ENCODE assay signal across 24 cellular contexts in the genomic region with DNA sequence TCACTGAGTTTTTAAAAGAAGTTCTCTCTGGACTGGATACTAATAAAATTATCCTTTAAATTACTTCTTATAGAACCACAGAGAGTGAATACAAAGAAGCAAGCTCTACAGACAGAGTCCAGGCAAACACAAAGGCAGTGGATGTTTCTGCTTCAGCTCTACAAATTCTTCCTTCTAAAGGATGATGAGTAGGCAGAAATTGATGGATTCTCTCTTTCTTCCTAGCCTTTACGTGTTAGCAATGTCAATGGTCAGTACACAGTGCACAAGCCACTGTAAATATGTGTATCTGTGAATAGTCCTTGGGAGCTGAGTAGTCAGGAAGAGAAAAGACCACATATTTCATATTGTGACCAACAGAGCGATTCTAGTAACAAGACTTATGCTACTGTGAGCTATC.
DNase-seq lines count a peak whose midpoint lies in the region; ATAC-seq, FAIRE-seq and TF ChIP-seq lines count a peak whose summit lies in the region.
"Had no signal": no experiment of that assay in that cellular context is flagged by ENCODE, and none has a peak within 500 bp of the region (broad histone marks: within the 10 kb centered on the region; RNA-seq: fewer than 3 reads in every experiment).

No MANE protein-coding gene starts in this region.

- TF ChIP-seq POLR2A in HepG2 (IDR thresholded peaks at IDR 0.05; ENCODE audit: insufficient read depth in 1 of 2, low read depth in 2 of 2, low read length in 2 of 2) (no peak), right lobe of liver (IDR thresholded peaks at IDR 0.05) (no peak), K562 (conservative IDR thresholded peaks at IDR 0.05) (no peak)

- H3K36me3 ChIP-seq in HepG2 (replicated peaks in 1 of 2; ENCODE audit: control insufficient read depth in 1 of 2, insufficient read depth in 2 of 2, low read length in 2 of 2) (no peaks in the 10 kb centered on the region), right lobe of liver (no peaks in the 10 kb centered on the region), K562 (ENCODE audit: control insufficient read depth, insufficient read depth, low read length) (no peaks in the 10 kb centered on the region), psoas muscle (ENCODE audit: insufficient read depth in 1 of 2, low read depth in 1 of 2) (no peaks in the 10 kb centered on the region)
- H3K36me3 ChIP-seq: BLaER1 treated with 17β-estradiol and CSF1 and Interleukin-3, amounts not matched to agents 10 nM and 100 nM had no signal

- H3K9ac ChIP-seq in HepG2 (ENCODE audit: insufficient read depth, low read depth, low read length) (no peak overlapping the region), K562 (ENCODE audit: insufficient read depth in 1 of 2, low read depth in 2 of 2, low read length in 2 of 2) (no peak overlapping the region)
- H3K9ac ChIP-seq: BLaER1 treated with 17β-estradiol and CSF1 and Interleukin-3, amounts not matched to agents 10 nM and 100 nM had no signal

- no peaks in the 10 kb centered on the region for H3K27me3 Mint-ChIP-seq in neural crest cell (ENCODE audit: low read depth)
- H3K27me3 Mint-ChIP-seq: B cell, IgD-negative memory B cell had no signal

- BruUV-seq in HepG2 (replicated peaks; lab: Mats Ljungman, UMichigan) (no TSS peak), K562 (replicated peaks; lab: Mats Ljungman, UMichigan) (no TSS peak)

- H3K27ac ChIP-seq in HepG2 (ENCODE audit: extremely low read length, insufficient read depth, low read length) (no peak overlapping the region), right lobe of liver (no peak overlapping the region), K562 (ENCODE audit: extremely low read depth, low read depth, low read length) (peak overlapping the region; percentile 12; the same call in 1 of the 3 replicates), psoas muscle (no peak overlapping the region)
- H3K27ac ChIP-seq: BLaER1 treated with 17β-estradiol and CSF1 and Interleukin-3, amounts not matched to agents 10 nM and 100 nM had no signal

- TF ChIP-seq CTCF in HepG2 (CRISPR knock-in tag; IDR thresholded peaks at IDR 0.05) (no peak), right lobe of liver (IDR thresholded peaks at IDR 0.05) (no peak), K562 (IDR thresholded peaks at IDR 0.05 in 2 of 3, conservative IDR thresholded peaks at IDR 0.05 in 1 of 3; ENCODE audit: insufficient read depth in 2 of 3, low read depth in 1 of 3, low read length in 3 of 3) (no peak), neural crest cell (conservative IDR thresholded peaks at IDR 0.05) (no peak), psoas muscle (IDR thresholded peaks at IDR 0.05) (no peak)

- H3K36me3 Mint-ChIP-seq in neural crest cell (ENCODE audit: low read depth) = no peaks in the 10 kb centered on the region
- H3K36me3 Mint-ChIP-seq: CD8-positive, alpha-beta memory T cell; IgD-negative memory B cell had no signal

- H3K27me3 ChIP-seq in HepG2 (ENCODE audit: control insufficient read depth in 1 of 2, insufficient read depth in 2 of 2, low read length in 2 of 2) (no peaks in the 10 kb centered on the region), right lobe of liver (no peaks in the 10 kb centered on the region), K562 (ENCODE audit: control insufficient read depth in 2 of 2, insufficient read depth in 2 of 2, low read length in 2 of 2) (no peaks in the 10 kb centered on the region), psoas muscle (ENCODE audit: insufficient read depth in 3 of 3, low read length in 2 of 3) (no peaks in the 10 kb centered on the region)
- H3K27me3 ChIP-seq: BLaER1 treated with 17β-estradiol and CSF1 and Interleukin-3, amounts not matched to agents 10 nM and 100 nM had no signal

- H3K27ac Mint-ChIP-seq in neural crest cell (ENCODE audit: unreplicated experiment) = peak overlapping the region; percentile 57
- H3K27ac Mint-ChIP-seq: B cell; CD8-positive, alpha-beta memory T cell; IgD-negative memory B cell had no signal

- H3K4me1 ChIP-seq in HepG2 (ENCODE audit: insufficient read depth, low read length) (no peaks in the 10 kb centered on the region), right lobe of liver (no peaks in the 10 kb centered on the region), K562 (replicated peaks in 1 of 2; ENCODE audit: control insufficient read depth in 2 of 2, insufficient read depth in 2 of 2, low read length in 2 of 2) (no peaks in the 10 kb centered on the region; a peak in 1 of 5 replicates), psoas muscle (no peaks in the 10 kb centered on the region)
- H3K4me1 ChIP-seq: BLaER1 treated with 17β-estradiol and CSF1 and Interleukin-3, amounts not matched to agents 10 nM and 100 nM had no signal

- intact Hi-C loops in HepG2 (cut with micrococcal nuclease; ENCODE audit: unreplicated experiment) (no loop called here), right lobe of liver (cut with DNase I) (no loop called here), K562 (cut with micrococcal nuclease) (no loop called here), psoas muscle (cut with DNase I) (no loop called here)

- no peak overlapping the region for H3K4me3 Mint-ChIP-seq in neural crest cell
- H3K4me3 Mint-ChIP-seq: B cell; CD8-positive, alpha-beta memory T cell; GM23338; IgD-negative memory B cell had no signal

- ATAC-seq in HepG2 = no peak
- no peak for ATAC-seq in right lobe of liver
- ATAC-seq in K562 = no peak
- no peak for ATAC-seq in psoas muscle

- no peak overlapping the region for H3K4me2 ChIP-seq in HepG2 (ENCODE audit: low read depth, low read length)
- H3K4me2 ChIP-seq in K562 (ENCODE audit: insufficient read depth, low read length) = no peak overlapping the region
- H3K4me2 ChIP-seq: BLaER1 treated with 17β-estradiol and CSF1 and Interleukin-3, amounts not matched to agents 10 nM and 100 nM; GM23338 had no signal

- no peaks in the 10 kb centered on the region for H3K79me2 ChIP-seq in HepG2 (ENCODE audit: insufficient read depth, low read length)
- H3K79me2 ChIP-seq in K562 (ENCODE audit: control insufficient read depth, insufficient read depth, low read length) = no peaks in the 10 kb centered on the region

- TF ChIP-seq EP300 in HepG2 (IDR thresholded peaks at IDR 0.05; ENCODE audit: low read depth in 2 of 2, low read length in 2 of 2) (no peak), HepG2 (CRISPR knock-in tag; IDR thresholded peaks at IDR 0.05; ENCODE audit: borderline replicate concordance) (no peak), K562 (IDR thresholded peaks at IDR 0.05; ENCODE audit: low read length) (no peak)

- H3K9me3 Mint-ChIP-seq in neural crest cell = no peaks in the 10 kb centered on the region
- H3K9me3 Mint-ChIP-seq: CD8-positive, alpha-beta memory T cell; GM23338; IgD-negative memory B cell had no signal

- in situ Hi-C loops in HepG2 (cut with HindIII; ENCODE audit: extremely low pct_ligation_motif_present, low pct_unique_long_range_greater_than_20kb) (no loop called here), K562 (cut with MboI) (no loop called here)

- H3K9me3 ChIP-seq in HepG2 (ENCODE audit: low read length) (no peaks in the 10 kb centered on the region), right lobe of liver (no peaks in the 10 kb centered on the region), K562 (replicated peaks; ENCODE audit: control insufficient read depth, insufficient read depth, low read depth, low read length) (no peaks in the 10 kb centered on the region), psoas muscle (no peaks in the 10 kb centered on the region)
- H3K9me3 ChIP-seq: BLaER1 treated with 17β-estradiol and CSF1 and Interleukin-3, amounts not matched to agents 10 nM and 100 nM had no signal

- H4K20me1 ChIP-seq in HepG2 (ENCODE audit: insufficient read depth, low read length) = no peaks in the 10 kb centered on the region
- H4K20me1 ChIP-seq in K562 (replicated peaks; ENCODE audit: control insufficient read depth, insufficient read depth, low read length) = no peaks in the 10 kb centered on the region
- H4K20me1 ChIP-seq: BLaER1 treated with 17β-estradiol and CSF1 and Interleukin-3, amounts not matched to agents 10 nM and 100 nM had no signal

- POLR2A ChIA-PET in HepG2 (lab: Yijun Ruan, JAX) = no interaction called here
- POLR2A ChIA-PET in K562 (lab: Yijun Ruan, JAX) = interaction anchor here (1.2 kb wide), 1 partner anchor 10 kb away, joined by 6 read pairs; no protein-coding TSS in a partner anchor

- CTCF ChIA-PET in HepG2 (lab: Yijun Ruan, JAX; ENCODE audit: low intra/inter-chr PET ratio, low total read pairs) (no interaction called here), K562 (lab: Yijun Ruan, JAX; ENCODE audit: low intra/inter-chr PET ratio) (no interaction called here)

- H3K4me1 Mint-ChIP-seq in neural crest cell = peaks cover 38% of the 10 kb centered on the region
- H3K4me1 Mint-ChIP-seq: B cell, IgD-negative memory B cell had no signal

- no peak for FAIRE-seq in HepG2 (lab: Jason Lieb, UNC)
- no peak for FAIRE-seq in K562 (lab: Jason Lieb, UNC)
- FAIRE-seq: GM12878, GM19239, H54, HTR-8/SVneo had no signal

- no peak overlapping the region for H3K4me3 ChIP-seq in HepG2 (replicated peaks in 1 of 3; ENCODE audit: insufficient read depth in 1 of 3, low read depth in 2 of 3, low read length in 3 of 3)
- H3K4me3 ChIP-seq in right lobe of liver = no peak overlapping the region
- H3K4me3 ChIP-seq in K562 = no peak overlapping the region
- no peak overlapping the region for H3K4me3 ChIP-seq in psoas muscle
- H3K4me3 ChIP-seq: BLaER1 treated with 17β-estradiol and CSF1 and Interleukin-3, amounts not matched to agents 10 nM and 100 nM; GM12878; GM23338 had no signal

- 0% methylated on average over 2 of the region's 2 CpGs for WGBS in HepG2 (ENCODE audit: low lambda C conversion rate)
- 27% methylated on average over 2 of the region's 2 CpGs for WGBS in right lobe of liver (ENCODE audit: insufficient coverage, low coverage, low lambda C conversion rate, missing lambda C conversion rate)
- WGBS in K562 (ENCODE audit: insufficient coverage, low coverage, missing lambda C conversion rate) = 8% methylated on average over 1 of the region's 2 CpGs
- 84 to 89% (median 85%) methylated on average over 2 of the region's 2 CpGs for WGBS in psoas muscle, 3 donors

- H2AFZ ChIP-seq in HepG2 (ENCODE audit: low read length) = no peak overlapping the region
- peak overlapping the region; percentile 31; the same call in 1 of the 2 replicates for H2AFZ ChIP-seq in K562 (ENCODE audit: low read depth, low read length)

- TF ChIP-seq RAD21 in HepG2 (CRISPR knock-in tag; IDR thresholded peaks at IDR 0.05) (no peak), K562 (CRISPR knock-in tag; conservative IDR thresholded peaks at IDR 0.05 in 1 of 2, IDR thresholded peaks at IDR 0.05 in 1 of 2) (no peak)

- H3K9me1 ChIP-seq in K562 (ENCODE audit: control insufficient read depth, insufficient read depth, low read length) = no peaks in the 10 kb centered on the region

- no peak for DNase-seq in HepG2 (ENCODE audit: low spot score)
- DNase-seq in right lobe of liver = no peak
- DNase-seq in K562 (ENCODE audit: extremely low read depth in 1 of 4, low spot score in 3 of 4) = no peak
- no peak for DNase-seq in neural crest cell (ENCODE audit: low read depth, low spot score)
- DNase-seq in NCI-H1694 (lab: John Stamatoyannopoulos, UW) = no peak
- no peak for DNase-seq in NCI-H1092 treated with DMSO at 0.1 percent for 48 hours (lab: John Stamatoyannopoulos, UW)
- no peak for DNase-seq in psoas muscle
- no peak for DNase-seq in Kasumi-1 (lab: John Stamatoyannopoulos, UW)
- DNase-seq: 8988T; CD8-positive, alpha-beta memory T cell; COR-L47; DMS 273 treated with DMSO at 0.1 percent for 48 hours; DMS53; DND-41; EL; HCEC 1CT had no signal

TF ChIP-seq in K562, 482 proteins besides CTCF, POLR2A, EP300 and RAD21 (continues in another document):
- TF ChIP-seq C11orf30 (IDR thresholded peaks at IDR 0.05; ENCODE audit: low read depth) = peak; percentile 60; the same call in 1 of the 2 replicates
